In the genomic region with DNA sequence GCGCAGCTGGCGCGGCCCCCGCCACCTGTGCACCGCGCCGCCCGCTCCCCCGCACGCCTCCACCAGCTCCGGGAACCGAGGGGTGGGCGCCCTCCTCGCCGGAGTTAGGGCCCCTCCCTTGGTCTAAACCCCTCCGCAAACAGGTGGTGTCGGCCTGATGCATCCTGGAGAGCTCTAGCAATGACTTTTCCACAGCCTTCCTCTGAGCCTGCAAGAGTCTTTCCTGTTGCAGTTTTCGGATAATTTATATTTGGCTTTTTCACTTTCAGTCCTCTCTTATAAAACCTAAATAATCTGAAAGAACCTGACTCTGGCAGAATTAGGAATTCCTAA, we compare ENCODE assay signal across 8 cellular contexts. TPM values are rescaled to one million over a fixed set of nuclear protein-coding genes. Genes with fewer than 3 reads are reported as not detected.
A peak's percentile ranks its signal among the peaks of the same experiment; 100 is the strongest.
DNase-seq lines count a peak whose midpoint lies in the region; ATAC-seq, FAIRE-seq and TF ChIP-seq lines count a peak whose summit lies in the region.

No MANE protein-coding gene starts in this region.

- H3K36me3 Mint-ChIP-seq in mesothelial cell of epicardium: no peaks in the 10 kb centered on the region

- BruUV-seq in A673 (replicated peaks; lab: Mats Ljungman, UMichigan): no TSS peak
- no TSS peak for BruUV-seq in K562 (replicated peaks; lab: Mats Ljungman, UMichigan)

- peaks cover 57% of the 10 kb centered on the region for H3K27me3 Mint-ChIP-seq in mesothelial cell of epicardium (ENCODE audit: low read depth)

- no peak for TF ChIP-seq POLR2A in K562 (conservative IDR thresholded peaks at IDR 0.05)

- ATAC-seq in K562: no peak

- H3K27ac Mint-ChIP-seq in mesothelial cell of epicardium: no peak overlapping the region

- peaks cover 12% of the 10 kb centered on the region for H3K4me1 Mint-ChIP-seq in mesothelial cell of epicardium

- DNase-seq in A673 (ENCODE audit: low spot score): no peak
- DNase-seq in K562 (ENCODE audit: extremely low read depth in 1 of 4, low spot score in 3 of 4): peak in 2 of 4 experiments; percentile 73 to 74
- no peak for DNase-seq in mesothelial cell of epicardium (ENCODE audit: low spot score in 2 of 2, unreplicated experiment in 2 of 2)
- no peak for DNase-seq in amygdala (lab: John Stamatoyannopoulos, UW)
- DNase-seq in D341Med (ENCODE audit: low spot score): no peak
- no peak for DNase-seq in Ammon's horn (ENCODE audit: low spot score)
- DNase-seq in AG20443 (ENCODE audit: low spot score): no peak

- TF ChIP-seq RAD21 in K562 (CRISPR knock-in tag; conservative IDR thresholded peaks at IDR 0.05 in 1 of 2, IDR thresholded peaks at IDR 0.05 in 1 of 2): no peak

- TF ChIP-seq CTCF in A673 (conservative IDR thresholded peaks at IDR 0.05; ENCODE audit: low read depth, low read length) (no peak), HEK293 (tag by site-specific recombination; IDR thresholded peaks at IDR 0.05) (no peak), K562 (IDR thresholded peaks at IDR 0.05 in 2 of 3, conservative IDR thresholded peaks at IDR 0.05 in 1 of 3; ENCODE audit: insufficient read depth in 2 of 3, low read depth in 1 of 3, low read length in 3 of 3) (no peak; a peak in 1 of 6 replicates), mesothelial cell of epicardium (IDR thresholded peaks at IDR 0.05; ENCODE audit: unreplicated experiment) (no peak)

- H3K4me3 Mint-ChIP-seq in mesothelial cell of epicardium: peak overlapping the region; percentile 91

- H3K27me3 ChIP-seq in A673 (replicated peaks; ENCODE audit: insufficient read depth, low read depth, low read length, poor library complexity): peaks cover 60% of the 10 kb centered on the region
- peaks cover 0 to 7% of the 10 kb centered on the region in 2 experiments; a peak in 2 of 5 replicates for H3K27me3 ChIP-seq in K562 (ENCODE audit: control insufficient read depth in 2 of 2, insufficient read depth in 2 of 2, low read length in 2 of 2)

- in situ Hi-C loops in K562 (cut with MboI): no loop called here

- POLR2A ChIA-PET in A673 (lab: Charles Lee; ENCODE audit: low non-redundant PET): no interaction called here
- POLR2A ChIA-PET in HEK293 (lab: Yijun Ruan, JAX): interaction anchor here (1.0 to 1.2 kb wide), 3 partner anchors 8 to 206 kb away, joined by 3 to 5 read pairs (median 4); partner anchors contain the start of gene B4GALT4
- POLR2A ChIA-PET in K562 (lab: Yijun Ruan, JAX): interaction anchor here (1.2 to 1.3 kb wide), 2 partner anchors 9 to 158 kb away, joined by 3 read pairs; no protein-coding TSS in a partner anchor

- H3K4me3 ChIP-seq in A673 (ENCODE audit: low read depth, low read length, poor library complexity, severe bottlenecking): peak overlapping the region; percentile 47
- H3K4me3 ChIP-seq in HEK293 (ENCODE audit: low read depth, low read length): peak overlapping the region; percentile 80
- H3K4me3 ChIP-seq in K562: peak overlapping the region; percentile 53

- no peaks in the 10 kb centered on the region for H3K9me3 ChIP-seq in A673 (ENCODE audit: low read depth, low read length, poor library complexity, severe bottlenecking)
- H3K9me3 ChIP-seq in HEK293 (ENCODE audit: control insufficient read depth, insufficient read depth, low read depth, low read length): no peaks in the 10 kb centered on the region
- H3K9me3 ChIP-seq in K562 (replicated peaks; ENCODE audit: control insufficient read depth, insufficient read depth, low read depth, low read length): no peaks in the 10 kb centered on the region

- H4K20me1 ChIP-seq in K562 (replicated peaks; ENCODE audit: control insufficient read depth, insufficient read depth, low read length): no peaks in the 10 kb centered on the region

- CTCF ChIA-PET in A673 (lab: Charles Lee): interaction anchor here (1.7 kb wide), 1 partner anchor 153 kb away, joined by 9 read pairs; no protein-coding TSS in a partner anchor
- CTCF ChIA-PET in HEK293 (lab: Yijun Ruan, JAX): interaction anchor here (0.5 to 4.7 kb wide), 14 partner anchors 10 to 159 kb away, joined by 3 to 56 read pairs (median 4); no protein-coding TSS in a partner anchor
- CTCF ChIA-PET in K562 (lab: Yijun Ruan, JAX; ENCODE audit: low intra/inter-chr PET ratio): interaction anchor here (0.8 to 3.8 kb wide), 3 partner anchors 64 to 152 kb away, joined by 4 to 24 read pairs (median 7); no protein-coding TSS in a partner anchor

- H3K9ac ChIP-seq in K562 (ENCODE audit: insufficient read depth in 1 of 2, low read depth in 2 of 2, low read length in 2 of 2): peak overlapping the region in 1 of 2 experiments; percentile 80; a peak in 1 of 4 replicates

- 5% methylated on average over 8 of the region's 18 CpGs for WGBS in K562 (ENCODE audit: insufficient coverage, low coverage, missing lambda C conversion rate)

- peak overlapping the region; percentile 74 for H2AFZ ChIP-seq in K562 (ENCODE audit: low read depth, low read length)

- intact Hi-C loops in A673 (cut with micrococcal nuclease; ENCODE audit: unreplicated experiment): loop anchor here (2.0 kb wide), 1 partner anchor 152 kb away; no protein-coding TSS in a partner anchor
- intact Hi-C loops in K562 (cut with micrococcal nuclease): loop anchor here (5.0 to 10.0 kb wide), 2 partner anchors 62 to 210 kb away; partner anchors contain the start of gene B4GALT4

- no peaks in the 10 kb centered on the region for H3K9me3 Mint-ChIP-seq in mesothelial cell of epicardium

- FAIRE-seq in K562 (lab: Jason Lieb, UNC): no peak

- no peaks in the 10 kb centered on the region for H3K9me1 ChIP-seq in K562 (ENCODE audit: control insufficient read depth, insufficient read depth, low read length)

- H3K79me2 ChIP-seq in K562 (ENCODE audit: control insufficient read depth, insufficient read depth, low read length): no peaks in the 10 kb centered on the region

- H3K4me1 ChIP-seq in A673 (ENCODE audit: insufficient read depth, low read length, poor library complexity, severe bottlenecking) (no peaks in the 10 kb centered on the region), HEK293 (ENCODE audit: control insufficient read depth, insufficient read depth, low read length) (no peaks in the 10 kb centered on the region), K562 (replicated peaks in 1 of 2; ENCODE audit: control insufficient read depth in 2 of 2, insufficient read depth in 2 of 2, low read length in 2 of 2) (peaks cover 0 to 12% of the 10 kb centered on the region in 2 experiments; a peak in 2 of 5 replicates)

- no peaks in the 10 kb centered on the region for H3K36me3 ChIP-seq in A673 (ENCODE audit: insufficient read depth, low read length, poor library complexity, severe bottlenecking)
- no peaks in the 10 kb centered on the region for H3K36me3 ChIP-seq in HEK293 (ENCODE audit: control insufficient read depth in 2 of 2, insufficient read depth in 1 of 2, low read length in 2 of 2)
- H3K36me3 ChIP-seq in K562 (ENCODE audit: control insufficient read depth, insufficient read depth, low read length): no peaks in the 10 kb centered on the region

- TF ChIP-seq EP300 in K562 (IDR thresholded peaks at IDR 0.05; ENCODE audit: low read length): no peak

- H3K4me2 ChIP-seq in K562 (ENCODE audit: insufficient read depth, low read length): peak overlapping the region; percentile 69; the same call in 1 of the 2 replicates

- H3K27ac ChIP-seq in A673 (ENCODE audit: low read depth, low read length, poor library complexity, severe bottlenecking) (no peak overlapping the region), HEK293 (ENCODE audit: extremely low read depth, low read depth, low read length) (no peak overlapping the region), K562 (ENCODE audit: extremely low read depth, low read depth, low read length) (no peak overlapping the region)

TF ChIP-seq in HEK293, 187 proteins besides CTCF, POLR2A, EP300 and RAD21 (continues in another document):
- TF ChIP-seq GLI4 (tag by site-specific recombination; IDR thresholded peaks at IDR 0.05): no peak
- TF ChIP-seq ZNF544 (tag by site-specific recombination; IDR thresholded peaks at IDR 0.05): no peak

TF ChIP-seq in K562, 482 proteins besides CTCF, POLR2A, EP300 and RAD21 (continues in another document):
- TF ChIP-seq, protein P1, sequence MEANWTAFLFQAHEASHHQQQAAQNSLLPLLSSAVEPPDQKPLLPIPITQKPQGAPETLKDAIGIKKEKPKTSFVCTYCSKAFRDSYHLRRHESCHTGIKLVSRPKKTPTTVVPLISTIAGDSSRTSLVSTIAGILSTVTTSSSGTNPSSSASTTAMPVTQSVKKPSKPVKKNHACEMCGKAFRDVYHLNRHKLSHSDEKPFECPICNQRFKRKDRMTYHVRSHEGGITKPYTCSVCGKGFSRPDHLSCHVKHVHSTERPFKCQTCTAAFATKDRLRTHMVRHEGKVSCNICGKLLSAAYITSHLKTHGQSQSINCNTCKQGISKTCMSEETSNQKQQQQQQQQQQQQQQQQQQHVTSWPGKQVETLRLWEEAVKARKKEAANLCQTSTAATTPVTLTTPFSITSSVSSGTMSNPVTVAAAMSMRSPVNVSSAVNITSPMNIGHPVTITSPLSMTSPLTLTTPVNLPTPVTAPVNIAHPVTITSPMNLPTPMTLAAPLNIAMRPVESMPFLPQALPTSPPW (CRISPR knock-in tag; IDR thresholded peaks at IDR 0.05): peak; percentile 37; the same call in 1 of the 2 replicates
- TF ChIP-seq MAZ (CRISPR knock-in tag; conservative IDR thresholded peaks at IDR 0.05 in 1 of 2, IDR thresholded peaks at IDR 0.05 in 1 of 2) (0 out of 4 replicates have a peak, but pooled peaks of 1 of the 2 experiments have one; percentile 1), CHD4 (IDR thresholded peaks at IDR 0.05; ENCODE audit: insufficient read depth, insufficient replicate concordance, low read depth, low read length, poor library complexity, severe bottlenecking) (no peak), MAFK (IDR thresholded peaks at IDR 0.05; ENCODE audit: low read length) (no peak)

RNA-seq across cellular contexts. Expression of gene IGSF11, which starts 0.3 kb away (rescaled TPM):
- total RNA-seq in A673 (2021) (not detected in 2 replicates), K562 (2014; rRNA removed) (1.2 and 2.1 TPM in 2 replicates), K562 (2014; rRNA removed; fragmentation: Illumina TruSeq; extraction: Trizol) (1.6 and 1.7 TPM in 2 replicates), K562 (2015; rRNA removed; fragmentation: Illumina TruSeq; extraction: Trizol) (1.1 and 1.8 TPM in 2 replicates), K562 (2021) (1.2 and 1.5 TPM in 2 replicates), mesothelial cell of epicardium (1.2 to 2.0 TPM (median 1.8 TPM) in 3 replicates)
- 1.5 and 3.1 TPM in 2 replicates for total RNA-seq in K562 (2011; cell fraction: chromatin; rRNA removed; ENCODE audit: low replicate concordance)
- total RNA-seq in K562 (2011; cell fraction: nucleolus; rRNA removed): 0.67 and 0.79 TPM in 2 replicates
- total RNA-seq in K562 (2011; cell fraction: nucleoplasm; rRNA removed): 1.8 and 2.2 TPM in 2 replicates
- polyA plus RNA-seq in K562 (2011; rRNA removed) (0.18 and 2.2 TPM in 2 replicates), K562 (2014; fragmentation: Illumina TruSeq; extraction: Trizol) (1.9 and 2.8 TPM in 2 replicates), K562 (2014; fragmentation: Nextera tagmentation; extraction: Ambion mirVana) (1 to 10 TPM; 1.3 to 1.4 TPM), K562 (2014; rRNA removed) (1.8 and 2.5 TPM in 2 replicates)
- 0.12 and 1.7 TPM in 2 replicates for polyA plus RNA-seq in K562 (2011; cell fraction: cytosol; rRNA removed)
- 0.28 and 3.7 TPM in 2 replicates for polyA plus RNA-seq in K562 (2011; cell fraction: nucleus; rRNA removed)
- 2.2 and 3.1 TPM in 2 replicates for polyA plus RNA-seq in K562 (2012)
- polyA minus RNA-seq in K562 (2011; rRNA and poly(A)+ RNA removed): 0.24 and 2.1 TPM in 2 replicates
- polyA minus RNA-seq in K562 (2011; cell fraction: cytosol; rRNA and poly(A)+ RNA removed): 1.1 TPM in 1 of 2 replicates, not detected in the other
- 0.33 and 1.3 TPM in 2 replicates for polyA minus RNA-seq in K562 (2011; cell fraction: nucleus; rRNA and poly(A)+ RNA removed)
